ENCODE assay signal across 19 cellular contexts in genomic region chr4:26194764-26195163, GRCh38.
DNase-seq lines count a peak whose midpoint lies in the region; ATAC-seq, FAIRE-seq and TF ChIP-seq lines count a peak whose summit lies in the region.
"Had no signal": no experiment of that assay in that cellular context is flagged by ENCODE, and none has a peak within 500 bp of the region (broad histone marks: within the 10 kb centered on the region; RNA-seq: fewer than 3 reads in every experiment).

No MANE protein-coding gene starts in this region.

- H3K27me3 ChIP-seq in foreskin keratinocyte = peaks cover 59% of the 10 kb centered on the region

- no peak for TF ChIP-seq CTCF in foreskin keratinocyte (conservative IDR thresholded peaks at IDR 0.05)
- no peak for TF ChIP-seq CTCF in D721Med (IDR thresholded peaks at IDR 0.05; ENCODE audit: insufficient read depth, missing control alignments)

- peak in 1 of 2 donors; percentile 59 for ATAC-seq in activated naive CD4-positive, alpha-beta T cell treated with anti-CD3 and anti-CD28 coated beads, Interleukin-2, amount 50 U/mL, for 72 hours
- peak; percentile 31 for ATAC-seq in GM21717 (IDR thresholded peaks at IDR 0.05; ENCODE audit: unreplicated experiment)
- ATAC-seq in HG03159 (IDR thresholded peaks at IDR 0.05; ENCODE audit: unreplicated experiment) = peak; percentile 41
- ATAC-seq in stimulated activated naive B cell treated with anti-CD40 and anti-IgM and Interleukin-4, amounts not matched to agents 10 μg/mL and 1 μg/mL and 100 μg/mL, for 72 hours (replicated peaks) = peak; percentile 74 to 84
- no peak for ATAC-seq in foreskin keratinocyte
- ATAC-seq: left lobe of liver, psoas muscle had no signal

- peaks cover 9% of the 10 kb centered on the region for H3K4me1 ChIP-seq in foreskin keratinocyte
- H3K4me1 ChIP-seq: psoas muscle had no signal

- peak in 1 of 2 donors; percentile 22 for DNase-seq in activated naive CD4-positive, alpha-beta T cell treated with anti-CD3 and anti-CD28 coated beads, Interleukin-2, amount 50 U/mL, for 72 hours (ENCODE audit: low spot score in 2 of 2)
- no peak for DNase-seq in activated naive CD4-positive, alpha-beta T cell treated with Interleukin-2 at 50 U/mL for 16 hours
- no peak for DNase-seq in stimulated activated naive B cell treated with anti-CD40 and anti-IgM and Interleukin-4, amounts not matched to agents 10 μg/mL and 1 μg/mL and 100 μg/mL, for 72 hours
- DNase-seq in foreskin keratinocyte (no peak), D721Med (ENCODE audit: insufficient read length, low spot score) (no peak), occipital lobe (lab: John Stamatoyannopoulos, UW) (no peak)
- DNase-seq: activated T-cell treated with anti-CD3 and anti-CD28 coated beads for 4 hours, COR-L47, H7, hypothalamus, Kasumi-1, NCI-H1436 treated with DMSO at 0.1 percent for 48 hours, NCI-H510A treated with DMSO at 0.1 percent for 48 hours, PC-9, psoas muscle had no signal

- no peak for FAIRE-seq in D721Med (lab: Jason Lieb, UNC)
- FAIRE-seq: astrocyte had no signal

- peaks cover 5 to 20% of the 10 kb centered on the region in 2 donors for H3K36me3 Mint-ChIP-seq in activated naive CD4-positive, alpha-beta T cell treated with anti-CD3 and anti-CD28 coated beads, Interleukin-2, amount 50 U/mL, for 72 hours
- no peaks in the 10 kb centered on the region for H3K36me3 Mint-ChIP-seq in stimulated activated naive B cell treated with anti-CD40 and anti-IgM and Interleukin-4, amounts not matched to agents 10 μg/mL and 1 μg/mL and 100 μg/mL, for 72 hours

- peaks cover 6 to 16% of the 10 kb centered on the region in 2 donors for H3K27me3 Mint-ChIP-seq in stimulated activated naive B cell treated with anti-CD40 and anti-IgM and Interleukin-4, amounts not matched to agents 10 μg/mL and 1 μg/mL and 100 μg/mL, for 72 hours

- H3K4me3 Mint-ChIP-seq in stimulated activated naive B cell treated with anti-CD40 and anti-IgM and Interleukin-4, amounts not matched to agents 10 μg/mL and 1 μg/mL and 100 μg/mL, for 72 hours = no peak overlapping the region

- H3K9me3 Mint-ChIP-seq in activated naive CD4-positive, alpha-beta T cell treated with anti-CD3 and anti-CD28 coated beads, Interleukin-2, amount 50 U/mL, for 72 hours = peaks cover 0 to 5% of the 10 kb centered on the region in 2 donors
- H3K9me3 Mint-ChIP-seq in stimulated activated naive B cell treated with anti-CD40 and anti-IgM and Interleukin-4, amounts not matched to agents 10 μg/mL and 1 μg/mL and 100 μg/mL, for 72 hours = no peaks in the 10 kb centered on the region

- peaks cover 13 to 17% of the 10 kb centered on the region in 2 donors for H3K4me1 Mint-ChIP-seq in stimulated activated naive B cell treated with anti-CD40 and anti-IgM and Interleukin-4, amounts not matched to agents 10 μg/mL and 1 μg/mL and 100 μg/mL, for 72 hours

- no peak overlapping the region for H3K27ac ChIP-seq in foreskin keratinocyte
- H3K27ac ChIP-seq: PC-9, psoas muscle had no signal

- peak overlapping the region; percentile 82 to 98 for H3K27ac Mint-ChIP-seq in activated naive CD4-positive, alpha-beta T cell treated with anti-CD3 and anti-CD28 coated beads, Interleukin-2, amount 50 U/mL, for 72 hours
- H3K27ac Mint-ChIP-seq in stimulated activated naive B cell treated with anti-CD40 and anti-IgM and Interleukin-4, amounts not matched to agents 10 μg/mL and 1 μg/mL and 100 μg/mL, for 72 hours = no peak overlapping the region
